Comparison of ENCODE assay signal across 35 cellular contexts in genomic region chr10:127021771-127022170, GRCh38.
"Had no signal": no experiment of that assay in that cellular context is flagged by ENCODE, and none has a peak within 500 bp of the region (broad histone marks: within the 10 kb centered on the region; RNA-seq: fewer than 3 reads in every experiment).

No MANE protein-coding gene starts in this region.

- H3K4me1 Mint-ChIP-seq: activated B cell treated with CpG ODN at 0.5 μM for 24 hours; activated CD4-positive, alpha-beta T cell treated with anti-CD3 and anti-CD28 coated beads, Interleukin-2, amount 10 ng/mL, durations not matched to agents 24 days and 14 days; activated naive CD8-positive, alpha-beta T cell treated with anti-CD3 and anti-CD28 coated beads for 36 hours; activated T-helper 17 cell treated with anti-CD3 and anti-CD28 coated beads, Interleukin-2, amount 50 U/mL, for 72 hours had no signal

- H3K4me3 Mint-ChIP-seq: activated B cell treated with CpG ODN at 0.5 μM for 24 hours; activated CD4-positive, alpha-beta memory T cell treated with anti-CD3 and anti-CD28 coated beads for 36 hours; activated CD4-positive, alpha-beta T cell treated with anti-CD3 and anti-CD28 coated beads, Interleukin-2, amount 10 ng/mL, durations not matched to agents 24 days and 14 days; activated CD8-positive, alpha-beta T cell treated with anti-CD3 and anti-CD28 coated beads for 36 hours; activated naive CD4-positive, alpha-beta T cell treated with anti-CD3 and anti-CD28 coated beads for 36 hours; activated naive CD8-positive, alpha-beta T cell treated with anti-CD3 and anti-CD28 coated beads for 36 hours; activated T-cell treated with anti-CD3 and anti-CD28 coated beads, Interleukin-2, amount 50 U/mL, for 4 hours; activated T-cell treated with anti-CD3 and anti-CD28 coated beads, Interleukin-2, amount 50 U/mL, for 72 hours; activated T-helper 1 cell treated with anti-CD3 and anti-CD28 coated beads, Interleukin-12 subunit alpha, Interleukin-12 subunit beta, Interleukin-2, Interleukin-4 antibody, amounts not matched to agents 30 ng/mL and 10 ng/mL and 1 ng/mL, durations not matched to agents 14 hours and 24 hours and 36 hours; activated T-helper 17 cell treated with anti-CD3 and anti-CD28 coated beads, Interleukin-2, amount 50 U/mL, for 72 hours; T-helper 1 cell treated with Interleukin-12 subunit alpha and Interleukin-12 subunit beta and Interleukin-4 antibody, amounts not matched to agents 30 μg/mL and 1 μg/mL, for 36 hours; T-helper 2 cell treated with Interferon-gamma antibody and Interleukin-4, amounts not matched to agents 5 μg/mL and 100 μg/mL, for 36 hours had no signal

- H3K27ac Mint-ChIP-seq: activated B cell treated with CpG ODN at 0.5 μM for 24 hours; activated CD4-positive, alpha-beta memory T cell treated with anti-CD3 and anti-CD28 coated beads for 36 hours; activated CD4-positive, alpha-beta T cell treated with anti-CD3 and anti-CD28 coated beads, Interleukin-2, amount 10 ng/mL, durations not matched to agents 24 days and 14 days; activated CD8-positive, alpha-beta T cell treated with anti-CD3 and anti-CD28 coated beads for 36 hours; activated naive CD4-positive, alpha-beta T cell treated with anti-CD3 and anti-CD28 coated beads for 36 hours; activated naive CD4-positive, alpha-beta T cell treated with anti-CD3 and anti-CD28 coated beads, Interleukin-2, amount 50 U/mL, for 72 hours; activated naive CD8-positive, alpha-beta T cell treated with anti-CD3 and anti-CD28 coated beads for 36 hours; activated T-cell treated with anti-CD3 and anti-CD28 coated beads, Interleukin-2, amount 50 U/mL, for 72 hours; activated T-helper 1 cell treated with anti-CD3 and anti-CD28 coated beads, Interleukin-12 subunit alpha, Interleukin-12 subunit beta, Interleukin-2, Interleukin-4 antibody, amounts not matched to agents 30 ng/mL and 10 ng/mL and 1 ng/mL, durations not matched to agents 14 hours and 24 hours and 36 hours; activated T-helper 17 cell treated with anti-CD3 and anti-CD28 coated beads, Interleukin-2, amount 50 U/mL, for 72 hours; T-helper 1 cell treated with Interleukin-12 subunit alpha and Interleukin-12 subunit beta and Interleukin-4 antibody, amounts not matched to agents 30 μg/mL and 1 μg/mL, for 36 hours; T-helper 2 cell treated with Interferon-gamma antibody and Interleukin-4, amounts not matched to agents 5 μg/mL and 100 μg/mL, for 36 hours had no signal

- H3K36me3 Mint-ChIP-seq: activated CD4-positive, alpha-beta memory T cell treated with anti-CD3 and anti-CD28 coated beads for 36 hours; activated naive CD4-positive, alpha-beta T cell treated with anti-CD3 and anti-CD28 coated beads, Interleukin-2, amount 50 U/mL, for 72 hours; activated naive CD8-positive, alpha-beta T cell treated with anti-CD3 and anti-CD28 coated beads for 36 hours had no signal

- H3K36me3 ChIP-seq: breast epithelium had no signal

- H3K9me3 ChIP-seq: adrenal gland, body of pancreas, breast epithelium had no signal

- DNase-seq: activated B cell treated with CpG ODN at 0.5 μM for 24 hours; activated CD4-positive, alpha-beta memory T cell treated with anti-CD3 and anti-CD28 coated beads for 36 hours; activated CD4-positive, alpha-beta T cell treated with anti-CD3 and anti-CD28 coated beads for 4 hours; activated CD4-positive, alpha-beta T cell treated with anti-CD3 and anti-CD28 coated beads, Interleukin-2, amount 10 ng/mL, durations not matched to agents 24 days and 14 days; activated CD4-positive, alpha-beta T cell treated with anti-CD3 and anti-CD28 coated beads, Interleukin-2, amount 50 U/mL, for 1 hour; activated CD4-positive, alpha-beta T cell treated with anti-CD3 and anti-CD28 coated beads, Interleukin-2, amount 50 U/mL, for 4 hours; activated CD4-positive, CD25-positive, alpha-beta regulatory T cell treated with anti-CD3 and anti-CD28 coated beads, Interleukin-2, amount 50 U/mL, for 72 hours; activated CD8-positive, alpha-beta memory T cell treated with anti-CD3 and anti-CD28 coated beads, Interleukin-2, amount 50 U/mL, for 4 hours; activated CD8-positive, alpha-beta T cell treated with anti-CD3 and anti-CD28 coated beads for 36 hours; activated effector memory CD4-positive, alpha-beta T cell treated with anti-CD3 and anti-CD28 coated beads, Interleukin-2, amount 50 U/mL, for 16 hours; activated gamma-delta T cell treated with Interleukin-2 at 50 U/mL for 16 hours; activated naive CD4-positive, alpha-beta T cell; activated naive CD4-positive, alpha-beta T cell treated with anti-CD3 and anti-CD28 coated beads for 36 hours; activated naive CD4-positive, alpha-beta T cell treated with anti-CD3 and anti-CD28 coated beads, Interleukin-2, amount 50 U/mL, for 16 hours; activated naive CD8-positive, alpha-beta T cell treated with anti-CD3 and anti-CD28 coated beads for 36 hours; activated T-cell treated with anti-CD3 and anti-CD28 coated beads for 4 hours; activated T-cell treated with anti-CD3 and anti-CD28 coated beads, Interleukin-2, amount 50 U/mL, for 1 hour; activated T-cell treated with anti-CD3 and anti-CD28 coated beads, Interleukin-2, amount 50 U/mL, for 4 hours; activated T-cell treated with anti-CD3 and anti-CD28 coated beads, Interleukin-2, amount 50 U/mL, for 72 hours; adrenal gland; amniotic stem cell; aorta; body of pancreas; brain microvascular endothelial cell; central memory CD4-positive, alpha-beta T cell; T-helper 1 cell; T-helper 2 cell; T-helper 9 cell had no signal

- H3K9me3 Mint-ChIP-seq: activated B cell treated with CpG ODN at 0.5 μM for 24 hours; activated CD4-positive, alpha-beta memory T cell treated with anti-CD3 and anti-CD28 coated beads for 36 hours; activated CD8-positive, alpha-beta T cell treated with anti-CD3 and anti-CD28 coated beads for 36 hours; activated naive CD4-positive, alpha-beta T cell treated with anti-CD3 and anti-CD28 coated beads for 36 hours; activated naive CD4-positive, alpha-beta T cell treated with anti-CD3 and anti-CD28 coated beads, Interleukin-2, amount 50 U/mL, for 72 hours; activated naive CD8-positive, alpha-beta T cell treated with anti-CD3 and anti-CD28 coated beads for 36 hours; activated T-cell treated with anti-CD3 and anti-CD28 coated beads, Interleukin-2, amount 50 U/mL, for 4 hours; activated T-cell treated with anti-CD3 and anti-CD28 coated beads, Interleukin-2, amount 50 U/mL, for 72 hours; activated T-helper 1 cell treated with anti-CD3 and anti-CD28 coated beads, Interleukin-12 subunit alpha, Interleukin-12 subunit beta, Interleukin-2, Interleukin-4 antibody, amounts not matched to agents 30 ng/mL and 10 ng/mL and 1 ng/mL, durations not matched to agents 14 hours and 24 hours and 36 hours; T-helper 1 cell treated with Interleukin-12 subunit alpha and Interleukin-12 subunit beta and Interleukin-4 antibody, amounts not matched to agents 30 μg/mL and 1 μg/mL, for 36 hours; T-helper 2 cell treated with Interferon-gamma antibody and Interleukin-4, amounts not matched to agents 5 μg/mL and 100 μg/mL, for 36 hours had no signal

- H3K27me3 ChIP-seq: adrenal gland, body of pancreas, brain microvascular endothelial cell, breast epithelium had no signal

- H3K27me3 Mint-ChIP-seq: activated B cell treated with CpG ODN at 0.5 μM for 24 hours; activated CD4-positive, alpha-beta memory T cell treated with anti-CD3 and anti-CD28 coated beads for 36 hours; activated CD4-positive, alpha-beta T cell treated with anti-CD3 and anti-CD28 coated beads, Interleukin-2, amount 10 ng/mL, durations not matched to agents 24 days and 14 days; activated CD8-positive, alpha-beta T cell treated with anti-CD3 and anti-CD28 coated beads for 36 hours; activated naive CD8-positive, alpha-beta T cell treated with anti-CD3 and anti-CD28 coated beads for 36 hours; activated T-helper 17 cell treated with anti-CD3 and anti-CD28 coated beads, Interleukin-2, amount 50 U/mL, for 72 hours had no signal

- H3K4me1 ChIP-seq: adrenal gland, body of pancreas, breast epithelium had no signal

- H3K4me3 ChIP-seq: adrenal gland, body of pancreas, breast epithelium had no signal

- ATAC-seq: activated CD8-positive, alpha-beta T cell treated with anti-CD3 and anti-CD28 coated beads for 36 hours; activated naive CD4-positive, alpha-beta T cell treated with anti-CD3 and anti-CD28 coated beads, Interleukin-2, amount 50 U/mL, for 72 hours; activated T-cell treated with anti-CD3 and anti-CD28 coated beads, Interleukin-2, amount 50 U/mL, for 4 hours; activated T-cell treated with anti-CD3 and anti-CD28 coated beads, Interleukin-2, amount 50 U/mL, for 72 hours; activated T-helper 17 cell treated with anti-CD3 and anti-CD28 coated beads, Interleukin-2, amount 50 U/mL, for 72 hours; body of pancreas had no signal

- H3K27ac ChIP-seq: adrenal gland, body of pancreas, brain microvascular endothelial cell, breast epithelium, VCaP had no signal
